In the genomic region with DNA sequence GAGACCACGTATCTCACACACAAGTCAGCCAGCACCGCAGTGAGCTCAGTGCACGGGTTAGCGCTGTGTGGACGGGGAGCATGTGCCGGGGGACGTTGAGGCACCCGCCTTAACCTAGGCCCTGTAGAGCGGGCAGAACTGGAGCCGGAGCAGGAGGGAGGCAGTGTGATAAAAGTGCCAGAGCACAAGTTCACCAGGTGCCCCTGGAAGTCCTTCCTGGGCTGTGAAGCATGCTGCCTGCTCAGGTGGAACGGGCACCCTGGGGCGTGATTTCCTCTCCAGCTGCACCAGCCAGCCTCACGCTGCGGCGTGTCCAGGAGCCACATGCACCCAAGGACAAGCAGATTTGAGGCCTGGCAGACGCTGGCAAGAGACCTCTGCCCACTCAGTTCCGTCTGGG, we compare ENCODE assay signal across 20 cellular contexts. TPM values are rescaled to one million over a fixed set of nuclear protein-coding genes. Genes with fewer than 3 reads are reported as not detected.
A peak's percentile ranks its signal among the peaks of the same experiment; 100 is the strongest.
DNase-seq lines count a peak whose midpoint lies in the region; ATAC-seq and TF ChIP-seq lines count a peak whose summit lies in the region.
"Had no signal": no experiment of that assay in that cellular context is flagged by ENCODE, and none has a peak within 500 bp of the region (broad histone marks: within the 10 kb centered on the region; RNA-seq: fewer than 3 reads in every experiment).

No MANE protein-coding gene starts in this region.

- TF ChIP-seq EP300 in upper lobe of left lung (IDR thresholded peaks at IDR 0.05): no peak

- TF ChIP-seq POLR2A in upper lobe of left lung (IDR thresholded peaks at IDR 0.05): no peak

- 93 to 96% methylated on average over 17 of the region's 17 CpGs for WGBS in upper lobe of left lung, 2 donors

- H3F3A ChIP-seq in DOHH2 (ENCODE audit: control insufficient read depth, insufficient read depth): no peaks in the 10 kb centered on the region

- peaks cover 22% of the 10 kb centered on the region; the same call in 1 of the 2 replicates for H3K27me3 ChIP-seq in DOHH2 (ENCODE audit: control insufficient read depth, low read length)
- H3K27me3 ChIP-seq in Karpas-422 (ENCODE audit: low read length): no peaks in the 10 kb centered on the region
- H3K27me3 ChIP-seq in osteoblast (ENCODE audit: insufficient read depth, low read length): no peaks in the 10 kb centered on the region
- no peaks in the 10 kb centered on the region for H3K27me3 ChIP-seq in upper lobe of left lung

- no peak overlapping the region for H3K9ac ChIP-seq in Karpas-422 (ENCODE audit: low read length)

- DNase-seq in Karpas-422 (peak; percentile 46), RWPE1 (ENCODE audit: low spot score) (no peak), osteoblast (ENCODE audit: insufficient read length, low spot score, missing footprints) (peak; percentile 13), OCI-M1 (lab: John Stamatoyannopoulos, UW) (no peak), NOMO-1 treated with dmso at 0.1 percent for 144 hours (lab: John Stamatoyannopoulos, UW; ENCODE audit: unreplicated experiment) (no peak), upper lobe of left lung (no peak)
- DNase-seq in activated effector memory CD4-positive, alpha-beta T cell treated with anti-CD3 and anti-CD28 coated beads, Interleukin-2, amount 50 U/mL, for 16 hours: no peak
- DNase-seq: activated CD8-positive, alpha-beta memory T cell treated with anti-CD3 and anti-CD28 coated beads for 24 hours; DMS 273 treated with DMSO at 0.1 percent for 48 hours; GOT3; hippocampal formation; left cardiac atrium; mucosa of descending colon; NCI-H2171 treated with DMSO at 0.1 percent for 48 hours; nucleus accumbens; stimulated activated CD4-positive, alpha-beta T cell treated with anti-CD3 and anti-CD28 coated beads, Interleukin-2, amount 100 ng/mL, for 24 hours had no signal

- H4K20me1 ChIP-seq in DOHH2 (ENCODE audit: control insufficient read depth, insufficient read depth, low read depth, low read length): no peaks in the 10 kb centered on the region
- 0 out of 2 replicates have a peak, but pooled peaks cover 3% of the 10 kb centered on the region for H4K20me1 ChIP-seq in Karpas-422 (ENCODE audit: insufficient read depth, low read depth, low read length)
- no peaks in the 10 kb centered on the region for H4K20me1 ChIP-seq in osteoblast (ENCODE audit: insufficient read depth, low read length)

- H3K4me3 ChIP-seq in DOHH2 (ENCODE audit: low read length) (no peak overlapping the region), Karpas-422 (ENCODE audit: low read length) (no peak overlapping the region), osteoblast (ENCODE audit: insufficient read depth, low read length) (no peak overlapping the region), upper lobe of left lung (no peak overlapping the region)
- H3K4me3 ChIP-seq: mucosa of descending colon had no signal

- H3K4me2 ChIP-seq in DOHH2 (ENCODE audit: low read length) (peak overlapping the region; percentile 34), Karpas-422 (ENCODE audit: low read depth, low read length, poor library complexity, severe bottlenecking) (no peak overlapping the region), osteoblast (ENCODE audit: insufficient read depth, low read length) (no peak overlapping the region)

- H3K36me3 ChIP-seq in DOHH2 (ENCODE audit: control insufficient read depth, low read length) (no peaks in the 10 kb centered on the region), Karpas-422 (ENCODE audit: insufficient read depth, low read length) (no peaks in the 10 kb centered on the region), osteoblast (ENCODE audit: insufficient read depth, low read length) (peaks cover 54% of the 10 kb centered on the region), upper lobe of left lung (peaks cover 0 to 66% (median 16%) of the 10 kb centered on the region in 4 donors)

- peaks cover 10% of the 10 kb centered on the region for H3K4me1 ChIP-seq in DOHH2 (ENCODE audit: control insufficient read depth, low read length)
- peaks cover 8% of the 10 kb centered on the region for H3K4me1 ChIP-seq in Karpas-422 (ENCODE audit: low read length)
- H3K4me1 ChIP-seq in osteoblast (ENCODE audit: insufficient read depth, low read length): peaks cover 24% of the 10 kb centered on the region
- peaks cover 0 to 4% (median 0%) of the 10 kb centered on the region in 4 donors for H3K4me1 ChIP-seq in upper lobe of left lung

- CTCF ChIA-PET in RWPE1 (lab: Yijun Ruan, JAX): interaction anchor here (0.7 kb wide), 1 partner anchor 88 kb away, joined by 5 read pairs; no protein-coding TSS in a partner anchor

- no peaks in the 10 kb centered on the region for H3K79me2 ChIP-seq in DOHH2 (ENCODE audit: control insufficient read depth, low read length)
- H3K79me2 ChIP-seq in Karpas-422 (ENCODE audit: low read length): no peaks in the 10 kb centered on the region
- peaks cover 12% of the 10 kb centered on the region for H3K79me2 ChIP-seq in osteoblast (ENCODE audit: insufficient read depth, low read length)

- no peak for ATAC-seq in upper lobe of left lung (ENCODE audit: low FRiP score in 2 of 2)
- ATAC-seq: left cardiac atrium, mucosa of descending colon, Right ventricle myocardium inferior, sciatic nerve, WTC11 had no signal

- H3K9me2 ChIP-seq in DOHH2 (replicated peaks; ENCODE audit: control insufficient read depth, low read length): no peaks in the 10 kb centered on the region
- H3K9me2 ChIP-seq in Karpas-422 (replicated peaks; ENCODE audit: insufficient read depth, low read length): no peaks in the 10 kb centered on the region

- H3K9me3 ChIP-seq in DOHH2 (ENCODE audit: control insufficient read depth, insufficient read depth, low read length) (no peaks in the 10 kb centered on the region), Karpas-422 (ENCODE audit: low read length) (no peaks in the 10 kb centered on the region), osteoblast (ENCODE audit: low read depth, low read length) (no peaks in the 10 kb centered on the region), upper lobe of left lung (no peaks in the 10 kb centered on the region)
- H3K9me3 ChIP-seq: mucosa of descending colon had no signal

- POLR2A ChIA-PET in RWPE1 (lab: Yijun Ruan, JAX; ENCODE audit: low non-redundant PET): no interaction called here

- H2AFZ ChIP-seq in Karpas-422 (ENCODE audit: low read length) (no peak overlapping the region), osteoblast (ENCODE audit: low read length) (no peak overlapping the region)

- TF ChIP-seq CTCF in DOHH2 (IDR thresholded peaks at IDR 0.05; ENCODE audit: low read depth, low read length, poor library complexity, severe bottlenecking) (no peak), RWPE1 (conservative IDR thresholded peaks at IDR 0.05; ENCODE audit: low read depth) (no peak), osteoblast (IDR thresholded peaks at IDR 0.05; ENCODE audit: extremely low read depth, low read depth, low read length) (no peak), upper lobe of left lung (IDR thresholded peaks at IDR 0.05) (no peak)

- no peak overlapping the region for H3K27ac ChIP-seq in DOHH2 (ENCODE audit: low read depth, low read length)
- H3K27ac ChIP-seq in Karpas-422 (ENCODE audit: low read length): no peak overlapping the region
- peak overlapping the region; percentile 31 for H3K27ac ChIP-seq in RWPE1
- H3K27ac ChIP-seq in osteoblast (ENCODE audit: low read depth, low read length): no peak overlapping the region
- H3K27ac ChIP-seq in upper lobe of left lung: no peak overlapping the region

RNA-seq across cellular contexts. Expression of a gene that starts 50.3 kb away (rescaled TPM):
- total RNA-seq in Karpas-422 (2014; rRNA removed; shearing (Covaris generic); ENCODE audit: low replicate concordance): 36.7 and 43.5 TPM in 2 replicates
- 30.8 and 32.4 TPM in 2 replicates for total RNA-seq in osteoblast
- 10 to 100 TPM; 25.1 to 87.2 (median 39.1) TPM for total RNA-seq in upper lobe of left lung

RNA-seq across cellular contexts. Expression of a gene that starts 50.4 kb away (rescaled TPM):
- 52.5 and 72.6 TPM in 2 replicates for total RNA-seq in Karpas-422 (2014; rRNA removed; shearing (Covaris generic); ENCODE audit: low replicate concordance)
- total RNA-seq in osteoblast: 34.5 and 38.4 TPM in 2 replicates
- 10 to 100 TPM; 11.3 to 41.0 (median 22.5) TPM for total RNA-seq in upper lobe of left lung

Comparison
In these comparisons a context has a peak if more than half of its experiments do, and no peak if none do; other contexts are left out.
1. DNase-seq: peak in Karpas-422 (single experiment) and osteoblast (single experiment); none in RWPE1 (single experiment), OCI-M1 (single experiment), NOMO-1 treated with dmso at 0.1 percent for 144 hours (single experiment), upper lobe of left lung (0 of 2) and activated effector memory CD4-positive, alpha-beta T cell treated with anti-CD3 and anti-CD28 coated beads, Interleukin-2, amount 50 U/mL, for 16 hours (single experiment).